Comparison of ENCODE assay signal across 2 cellular contexts in the genomic region with DNA sequence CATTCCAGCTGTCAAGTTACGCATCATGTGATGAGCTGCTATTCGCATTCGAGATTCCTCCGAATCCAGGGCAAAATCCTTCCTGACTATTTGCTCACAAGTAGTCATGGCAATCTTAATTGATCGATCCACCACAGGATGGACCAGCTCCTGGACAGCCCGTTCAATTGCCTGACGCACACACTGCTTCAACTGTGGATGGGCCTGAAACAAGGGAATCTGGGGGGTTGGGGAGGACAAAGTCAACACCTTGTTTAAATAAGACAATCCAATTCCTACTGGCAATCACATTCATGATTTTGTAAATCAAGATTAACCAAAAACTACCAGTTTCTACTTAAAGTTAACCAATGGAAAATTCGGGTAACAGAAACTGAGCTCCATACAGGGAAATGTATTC.
A peak's percentile ranks its signal among the peaks of the same experiment; 100 is the strongest.
TF ChIP-seq lines count a peak whose summit lies in the region.

No MANE protein-coding gene starts in this region.

TF ChIP-seq in H1, 55 proteins besides CTCF, POLR2A, EP300 and RAD21:
- no peak for TF ChIP-seq BRCA1 (IDR thresholded peaks at IDR 0.05; ENCODE audit: low read depth, low read length)
- TF ChIP-seq SP4 (IDR thresholded peaks at IDR 0.05; ENCODE audit: low read length): no peak
- no peak for TF ChIP-seq GTF2F1 (IDR thresholded peaks at IDR 0.05; ENCODE audit: borderline replicate concordance, low read depth, low read length)
- TF ChIP-seq CREB1 (IDR thresholded peaks at IDR 0.05): no peak

TF ChIP-seq in liver, 16 proteins besides CTCF, POLR2A, EP300 and RAD21:
- TF ChIP-seq YY1 (IDR thresholded peaks at IDR 0.05) (peak; percentile 44), FOXA2 (IDR thresholded peaks at IDR 0.05) (peak; percentile 79), HNF4A (conservative IDR thresholded peaks at IDR 0.05) (peak; percentile 27 to 71), FOXA1 (IDR thresholded peaks at IDR 0.05) (peak; percentile 81), NR2F2 (IDR thresholded peaks at IDR 0.05) (no peak), JUND (IDR thresholded peaks at IDR 0.05) (no peak), SP1 (IDR thresholded peaks at IDR 0.05) (peak; percentile 21), RXRA (IDR thresholded peaks at IDR 0.05) (peak in 1 of 2 donors; percentile 58)
TF ChIP-seq in liver: peak in this region for 6.
